In genomic region chr5:74421365-74421764, GRCh38 we compare ENCODE assay signal across 2 cellular contexts.
TF ChIP-seq lines count a peak whose summit lies in the region.

No MANE protein-coding gene starts in this region.

TF ChIP-seq in liver, 16 proteins besides CTCF, POLR2A, EP300 and RAD21:
- no peak for TF ChIP-seq ZBTB33 (IDR thresholded peaks at IDR 0.05)
- TF ChIP-seq RXRA (IDR thresholded peaks at IDR 0.05), result peak; percentile 31 to 50
- no peak for TF ChIP-seq YY1 (IDR thresholded peaks at IDR 0.05)

TF ChIP-seq in HepG2, 621 proteins besides CTCF, POLR2A, EP300 and RAD21 (continued from another document):
- TF ChIP-seq ZBTB33 (CRISPR knock-in tag; IDR thresholded peaks at IDR 0.05) (no peak), MEIS2 (CRISPR knock-in tag; IDR thresholded peaks at IDR 0.05) (no peak), AHDC1 (CRISPR knock-in tag; IDR thresholded peaks at IDR 0.05; ENCODE audit: borderline replicate concordance) (no peak), GMEB2 (CRISPR knock-in tag; IDR thresholded peaks at IDR 0.05; ENCODE audit: low read depth) (no peak), FOSL2 (CRISPR knock-in tag; IDR thresholded peaks at IDR 0.05) (no peak), ZNF639 (CRISPR knock-in tag; conservative IDR thresholded peaks at IDR 0.05) (no peak), CBX1 (IDR thresholded peaks at IDR 0.05; ENCODE audit: low read depth) (no peak), PLSCR1 (CRISPR knock-in tag; IDR thresholded peaks at IDR 0.05; ENCODE audit: borderline replicate concordance) (no peak), ZEB1 (IDR thresholded peaks at IDR 0.05; ENCODE audit: insufficient replicate concordance, low read depth) (no peak), GMEB1 (CRISPR knock-in tag; IDR thresholded peaks at IDR 0.05; ENCODE audit: borderline replicate concordance) (no peak)
